In the genomic region with DNA sequence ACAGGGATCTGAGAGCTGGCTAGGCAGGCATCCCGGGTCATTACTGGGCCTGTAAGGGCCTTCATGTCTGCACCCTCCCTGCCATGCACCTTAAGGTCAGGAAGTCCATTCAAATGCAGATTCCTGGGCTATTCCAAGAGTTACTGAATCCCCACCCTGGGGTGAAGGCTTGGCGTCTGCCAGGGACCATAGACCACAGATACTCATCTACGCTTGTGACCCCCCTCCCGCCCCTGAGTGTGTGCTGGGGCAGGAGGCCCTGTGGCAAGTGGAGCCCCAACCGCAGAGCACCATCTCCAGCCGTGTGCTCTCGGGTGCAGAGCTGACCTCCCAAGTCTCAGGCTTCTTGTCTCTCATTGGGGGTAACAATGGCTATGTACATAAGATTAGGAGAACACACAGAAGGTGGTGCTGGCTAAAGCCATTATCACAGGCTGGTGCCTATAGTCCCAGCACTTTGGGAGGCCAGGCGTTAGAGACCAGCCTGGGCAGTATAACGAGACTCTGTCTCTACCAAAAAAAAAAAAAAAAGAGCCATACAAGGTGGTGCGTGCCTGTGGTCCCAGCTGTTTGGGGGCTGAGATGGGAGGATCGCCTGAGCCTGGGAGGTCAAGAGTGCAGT, we compare ENCODE assay signal across 29 cellular contexts.
"Had no signal": no experiment of that assay in that cellular context is flagged by ENCODE, and none has a peak within 500 bp of the region (broad histone marks: within the 10 kb centered on the region; RNA-seq: fewer than 3 reads in every experiment).

No MANE protein-coding gene starts in this region.

- H3K9me3 Mint-ChIP-seq: activated CD4-positive, alpha-beta memory T cell treated with anti-CD3 and anti-CD28 coated beads, Interleukin-2, amount 10 ng/mL, durations not matched to agents 7 days and 5 days; activated CD4-positive, alpha-beta T cell treated with anti-CD3 and anti-CD28 coated beads, Interleukin-2, amount 10 ng/mL, durations not matched to agents 7 days and 5 days; activated T-cell treated with anti-CD3 and anti-CD28 coated beads, Interleukin-2, amount 50 U/mL, for 4 hours; activated T-helper 17 cell treated with anti-CD3 and anti-CD28 coated beads, Interleukin-2, amount 50 U/mL, for 72 hours; natural killer cell treated with Interleukin-12 subunit alpha and Interleukin-12 subunit beta and Interleukin-15 and Interleukin-18, amount 100 ng/mL, for 72 hours; stimulated activated naive B cell treated with anti-CD40 and anti-IgM and Interleukin-4, amounts not matched to agents 10 μg/mL and 1 μg/mL and 100 μg/mL, for 72 hours had no signal

- DNase-seq: activated CD4-positive, alpha-beta memory T cell treated with anti-CD3 and anti-CD28 coated beads, Interleukin-2, amount 10 ng/mL, durations not matched to agents 7 days and 5 days; activated CD4-positive, alpha-beta T cell treated with anti-CD3 and anti-CD28 coated beads for 1 hour; activated CD4-positive, alpha-beta T cell treated with anti-CD3 and anti-CD28 coated beads, Interleukin-2, amount 10 ng/mL, durations not matched to agents 7 days and 5 days; activated CD8-positive, alpha-beta memory T cell treated with anti-CD3 and anti-CD28 coated beads, Interleukin-2, amount 50 U/mL, for 48 hours; activated gamma-delta T cell treated with Interleukin-2 at 50 U/mL for 16 hours; activated T-cell treated with anti-CD3 and anti-CD28 coated beads, Interleukin-2, amount 50 U/mL, for 4 hours; anterior cingulate cortex; body of pancreas; cortex of kidney; foreskin keratinocyte; mucosa of descending colon; nucleus accumbens; stimulated activated CD4-positive, alpha-beta T cell treated with anti-CD3 and anti-CD28 coated beads, Interleukin-15, amount 100 ng/mL, for 24 hours; stimulated activated CD4-positive, alpha-beta T cell treated with anti-CD3 and anti-CD28 coated beads, Interleukin-2, amount 100 ng/mL, for 24 hours; stimulated activated naive B cell treated with anti-CD40 and anti-IgM and Interleukin-4, amounts not matched to agents 10 μg/mL and 1 μg/mL and 100 μg/mL, for 72 hours; stomach; T-helper 17 cell; thyroid gland; upper lobe of right lung had no signal

- H3K9me3 ChIP-seq: body of pancreas, esophagus muscularis mucosa, heart left ventricle, left lung, mucosa of descending colon, pancreas, psoas muscle, stomach, thyroid gland, upper lobe of right lung had no signal

- H3K27ac Mint-ChIP-seq: activated CD4-positive, alpha-beta memory T cell treated with anti-CD3 and anti-CD28 coated beads, Interleukin-2, amount 10 ng/mL, durations not matched to agents 7 days and 5 days; activated CD4-positive, alpha-beta T cell treated with anti-CD3 and anti-CD28 coated beads, Interleukin-2, amount 10 ng/mL, durations not matched to agents 7 days and 5 days; activated naive CD8-positive, alpha-beta T cell; activated T-helper 17 cell treated with anti-CD3 and anti-CD28 coated beads, Interleukin-2, amount 50 U/mL, for 72 hours; natural killer cell treated with Interleukin-12 subunit alpha and Interleukin-12 subunit beta and Interleukin-15 and Interleukin-18, amount 100 ng/mL, for 72 hours; stimulated activated naive B cell treated with anti-CD40 and anti-IgM and Interleukin-4, amounts not matched to agents 10 μg/mL and 1 μg/mL and 100 μg/mL, for 72 hours; T-helper 17 cell had no signal

- H3K27me3 Mint-ChIP-seq: activated CD4-positive, alpha-beta memory T cell treated with anti-CD3 and anti-CD28 coated beads, Interleukin-2, amount 10 ng/mL, durations not matched to agents 7 days and 5 days; activated CD4-positive, alpha-beta T cell treated with anti-CD3 and anti-CD28 coated beads, Interleukin-2, amount 10 ng/mL, durations not matched to agents 7 days and 5 days; activated naive CD8-positive, alpha-beta T cell; activated T-helper 17 cell treated with anti-CD3 and anti-CD28 coated beads, Interleukin-2, amount 50 U/mL, for 72 hours; natural killer cell treated with Interleukin-12 subunit alpha and Interleukin-12 subunit beta and Interleukin-15 and Interleukin-18, amount 100 ng/mL, for 72 hours; stimulated activated naive B cell treated with anti-CD40 and anti-IgM and Interleukin-4, amounts not matched to agents 10 μg/mL and 1 μg/mL and 100 μg/mL, for 72 hours; T-helper 17 cell had no signal

- ATAC-seq: activated T-cell treated with anti-CD3 and anti-CD28 coated beads, Interleukin-2, amount 50 U/mL, for 4 hours; activated T-helper 17 cell treated with anti-CD3 and anti-CD28 coated beads, Interleukin-2, amount 50 U/mL, for 72 hours; body of pancreas; foreskin keratinocyte; heart left ventricle; left lung; mucosa of descending colon; natural killer cell treated with Interleukin-12 subunit alpha and Interleukin-12 subunit beta and Interleukin-15 and Interleukin-18, amount 100 ng/mL, for 72 hours; pancreas; psoas muscle; stimulated activated naive B cell treated with anti-CD40 and anti-IgM and Interleukin-4, amounts not matched to agents 10 μg/mL and 1 μg/mL and 100 μg/mL, for 72 hours; T-helper 17 cell; upper lobe of right lung had no signal

- H3K4me3 Mint-ChIP-seq: activated CD4-positive, alpha-beta memory T cell treated with anti-CD3 and anti-CD28 coated beads, Interleukin-2, amount 10 ng/mL, durations not matched to agents 7 days and 5 days; activated CD4-positive, alpha-beta T cell treated with anti-CD3 and anti-CD28 coated beads, Interleukin-2, amount 10 ng/mL, durations not matched to agents 7 days and 5 days; activated naive CD8-positive, alpha-beta T cell; activated T-cell treated with anti-CD3 and anti-CD28 coated beads, Interleukin-2, amount 50 U/mL, for 4 hours; activated T-helper 17 cell treated with anti-CD3 and anti-CD28 coated beads, Interleukin-2, amount 50 U/mL, for 72 hours; natural killer cell treated with Interleukin-12 subunit alpha and Interleukin-12 subunit beta and Interleukin-15 and Interleukin-18, amount 100 ng/mL, for 72 hours; stimulated activated naive B cell treated with anti-CD40 and anti-IgM and Interleukin-4, amounts not matched to agents 10 μg/mL and 1 μg/mL and 100 μg/mL, for 72 hours; T-helper 17 cell had no signal

- H3K4me3 ChIP-seq: body of pancreas, cardiac muscle cell, esophagus muscularis mucosa, heart left ventricle, left lung, lung, mucosa of descending colon, pancreas, psoas muscle, stomach, thyroid gland, upper lobe of right lung had no signal

- H3K27me3 ChIP-seq: body of pancreas, cardiac muscle cell, esophagus muscularis mucosa, heart left ventricle, left lung, pancreas, stomach, thyroid gland, upper lobe of right lung had no signal

- H3K4me1 ChIP-seq: body of pancreas, esophagus muscularis mucosa, foreskin keratinocyte, left lung, pancreas, psoas muscle, stomach, thyroid gland, upper lobe of right lung had no signal

- H3K4me1 Mint-ChIP-seq: activated CD4-positive, alpha-beta memory T cell treated with anti-CD3 and anti-CD28 coated beads, Interleukin-2, amount 10 ng/mL, durations not matched to agents 7 days and 5 days; activated CD4-positive, alpha-beta T cell treated with anti-CD3 and anti-CD28 coated beads, Interleukin-2, amount 10 ng/mL, durations not matched to agents 7 days and 5 days; activated T-helper 17 cell treated with anti-CD3 and anti-CD28 coated beads, Interleukin-2, amount 50 U/mL, for 72 hours; stimulated activated naive B cell treated with anti-CD40 and anti-IgM and Interleukin-4, amounts not matched to agents 10 μg/mL and 1 μg/mL and 100 μg/mL, for 72 hours had no signal

- H3K36me3 Mint-ChIP-seq: activated naive CD8-positive, alpha-beta T cell; natural killer cell treated with Interleukin-12 subunit alpha and Interleukin-12 subunit beta and Interleukin-15 and Interleukin-18, amount 100 ng/mL, for 72 hours; stimulated activated naive B cell treated with anti-CD40 and anti-IgM and Interleukin-4, amounts not matched to agents 10 μg/mL and 1 μg/mL and 100 μg/mL, for 72 hours had no signal

- H3K27ac ChIP-seq: body of pancreas, cardiac muscle cell, esophagus muscularis mucosa, foreskin keratinocyte, heart left ventricle, left lung, pancreas, psoas muscle, stomach, thyroid gland, upper lobe of right lung had no signal

- H3K36me3 ChIP-seq: cardiac muscle cell, esophagus muscularis mucosa, heart left ventricle, left lung, pancreas, thyroid gland, upper lobe of right lung had no signal
